In genomic region chr9:14318934-14319513, GRCh38 we compare ENCODE assay signal across 11 cellular contexts. TPM values are rescaled to one million over a fixed set of nuclear protein-coding genes. Genes with fewer than 3 reads are reported as not detected.
A peak's percentile ranks its signal among the peaks of the same experiment; 100 is the strongest.
DNase-seq lines count a peak whose midpoint lies in the region; ATAC-seq and TF ChIP-seq lines count a peak whose summit lies in the region.
"Had no signal": no experiment of that assay in that cellular context is flagged by ENCODE, and none has a peak within 500 bp of the region (broad histone marks: within the 10 kb centered on the region; RNA-seq: fewer than 3 reads in every experiment).

No MANE protein-coding gene starts in this region.

- peaks cover 65% of the 10 kb centered on the region for H3K4me1 Mint-ChIP-seq in chondrocyte (ENCODE audit: low read depth)
- H3K4me1 Mint-ChIP-seq in nephron progenitor cell = peaks cover 73% of the 10 kb centered on the region

- peak overlapping the region; percentile 10 for H3K27ac Mint-ChIP-seq in chondrocyte (ENCODE audit: unreplicated experiment)
- H3K27ac Mint-ChIP-seq in nephron progenitor cell = no peak overlapping the region

- H3K4me3 ChIP-seq in left ventricle myocardium inferior (peak overlapping the region; percentile 80), vagina (no peak overlapping the region)
- H3K4me3 ChIP-seq: pancreas had no signal

- H3K27me3 ChIP-seq in left ventricle myocardium inferior (ENCODE audit: low read depth) (no peaks in the 10 kb centered on the region), vagina (no peaks in the 10 kb centered on the region)
- H3K27me3 ChIP-seq: pancreas had no signal

- DNase-seq in left ventricle myocardium inferior (no peak), left ventricle myocardium superior (no peak), chondrocyte (ENCODE audit: low spot score) (no peak), nephron progenitor cell (no peak), vagina (ENCODE audit: extremely low spot score in 2 of 2) (no peak)
- no peak for DNase-seq in activated naive CD4-positive, alpha-beta T cell treated with anti-CD3 and anti-CD28 coated beads, Interleukin-2, amount 50 U/mL, for 16 hours
- DNase-seq: NK-92 treated with Interleukin-12 subunit alpha and Interleukin-12 subunit beta, amount 100 ng/mL, for 24 hours; pancreas; T1000 had no signal

- H3K27me3 Mint-ChIP-seq in chondrocyte (ENCODE audit: low read depth) = no peaks in the 10 kb centered on the region
- H3K27me3 Mint-ChIP-seq in nephron progenitor cell (ENCODE audit: low read depth, poor library complexity) = peaks cover 75% of the 10 kb centered on the region

- H3K9me3 ChIP-seq in left ventricle myocardium inferior (replicated peaks) (no peaks in the 10 kb centered on the region), vagina (no peaks in the 10 kb centered on the region)
- H3K9me3 ChIP-seq: pancreas had no signal

- H3K36me3 ChIP-seq in left ventricle myocardium inferior (no peaks in the 10 kb centered on the region), vagina (no peaks in the 10 kb centered on the region)
- H3K36me3 ChIP-seq: pancreas had no signal

- TF ChIP-seq CTCF in left ventricle myocardium inferior (IDR thresholded peaks at IDR 0.05; ENCODE audit: borderline replicate concordance) (no peak), chondrocyte (IDR thresholded peaks at IDR 0.05) (no peak), nephron progenitor cell (IDR thresholded peaks at IDR 0.05) (no peak), vagina (IDR thresholded peaks at IDR 0.05) (no peak)

- H3K36me3 Mint-ChIP-seq in chondrocyte (ENCODE audit: low read depth) (no peaks in the 10 kb centered on the region), nephron progenitor cell (ENCODE audit: low read depth) (no peaks in the 10 kb centered on the region)

- H3K4me3 Mint-ChIP-seq in chondrocyte (ENCODE audit: unreplicated experiment) = no peak overlapping the region
- H3K4me3 Mint-ChIP-seq in nephron progenitor cell = peak overlapping the region; percentile 35

- intact Hi-C loops in left ventricle myocardium inferior (cut with micrococcal nuclease) (loop anchor here (10.0 kb wide), 1 partner anchor 224 kb away; no protein-coding TSS in a partner anchor), left ventricle myocardium superior (cut with micrococcal nuclease) (loop anchor here (10.0 kb wide), 1 partner anchor 64 kb away; no protein-coding TSS in a partner anchor), vagina (cut with DNase I) (loop anchor here (10.0 kb wide), 1 partner anchor 224 kb away; no protein-coding TSS in a partner anchor)

- H3K4me1 ChIP-seq in left ventricle myocardium inferior (peaks cover 79% of the 10 kb centered on the region), vagina (peaks cover 51% of the 10 kb centered on the region)

- no peak for TF ChIP-seq POLR2A in vagina (IDR thresholded peaks at IDR 0.05)

- H3K27ac ChIP-seq in left ventricle myocardium inferior (replicated peaks) (peak overlapping the region; percentile 100), vagina (peak overlapping the region; percentile 96)

- H3K9me3 Mint-ChIP-seq in chondrocyte (ENCODE audit: low read depth) = no peaks in the 10 kb centered on the region
- H3K9me3 Mint-ChIP-seq in nephron progenitor cell = no peaks in the 10 kb centered on the region

- ATAC-seq in left ventricle myocardium superior (no peak), HG03025 (IDR thresholded peaks at IDR 0.05; ENCODE audit: low FRiP score, unreplicated experiment) (no peak), GM18909 (IDR thresholded peaks at IDR 0.05; ENCODE audit: poor library complexity, unreplicated experiment) (no peak)
- ATAC-seq: pancreas had no signal

RNA-seq across cellular contexts. Expression of gene NFIB, which starts 5.1 kb away (rescaled TPM):
- 110 TPM for total RNA-seq in left ventricle myocardium inferior
- 110 TPM for total RNA-seq in left ventricle myocardium superior
- 28.2 to 66.3 TPM (median 63.1 TPM) in 3 replicates for total RNA-seq in chondrocyte
- 73.4 TPM for total RNA-seq in vagina
